ENCODE assay signal across 1 cellular context in the genomic region with DNA sequence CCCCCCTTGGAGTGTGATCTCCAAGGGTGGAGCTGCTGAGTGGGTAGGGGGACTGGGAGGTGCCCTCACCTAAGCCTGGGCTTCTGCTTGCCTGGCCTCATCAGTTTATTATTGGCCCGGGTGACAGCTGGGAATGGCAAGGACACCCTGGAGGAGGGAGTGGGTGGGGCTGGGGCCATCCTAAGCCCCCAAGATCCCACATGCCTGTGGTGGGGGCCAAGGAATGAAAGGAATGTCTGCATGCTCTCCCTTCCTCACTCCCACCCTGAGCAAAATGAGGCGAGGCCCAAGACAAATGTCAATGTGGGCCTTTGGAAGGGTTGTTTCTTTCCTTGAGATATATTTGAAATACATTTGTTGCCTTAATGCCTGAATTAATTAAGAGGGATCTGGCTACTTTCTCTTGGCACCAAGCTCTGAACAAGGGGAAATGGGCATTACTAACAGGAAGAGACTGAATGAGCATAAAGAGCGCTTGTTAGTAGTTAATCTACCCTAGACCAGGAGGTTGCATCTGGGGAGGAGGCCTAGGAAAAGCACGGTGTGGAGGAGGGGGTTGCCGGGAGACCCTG.
TF ChIP-seq lines count a peak whose summit lies in the region.

No MANE protein-coding gene starts in this region.

TF ChIP-seq in endothelial cell of umbilical vein, 7 proteins besides CTCF, POLR2A, EP300 and RAD21 (continued from another document):
- TF ChIP-seq MYC (IDR thresholded peaks at IDR 0.05; ENCODE audit: low read depth, low read length) (no peak), GATA2 (IDR thresholded peaks at IDR 0.05; ENCODE audit: insufficient read depth, insufficient read length, low read depth, low read length) (no peak)
